ENCODE assay signal across 20 cellular contexts in genomic region chr2:120684691-120685402, GRCh38.
DNase-seq lines count a peak whose midpoint lies in the region; ATAC-seq and TF ChIP-seq lines count a peak whose summit lies in the region.
"Had no signal": no experiment of that assay in that cellular context is flagged by ENCODE, and none has a peak within 500 bp of the region (broad histone marks: within the 10 kb centered on the region; RNA-seq: fewer than 3 reads in every experiment).

No MANE protein-coding gene starts in this region.

- ATAC-seq in GM19452 (IDR thresholded peaks at IDR 0.05; ENCODE audit: unreplicated experiment) (no peak), GM18870 (IDR thresholded peaks at IDR 0.05; ENCODE audit: unreplicated experiment) (no peak), HG03175 (IDR thresholded peaks at IDR 0.05; ENCODE audit: unreplicated experiment) (no peak)
- ATAC-seq: gastrocnemius medialis; GM12878; left colon; stimulated activated naive B cell treated with anti-CD40 and anti-IgM and Interleukin-4, amounts not matched to agents 10 μg/mL and 1 μg/mL and 100 μg/mL, for 72 hours had no signal

- no peak overlapping the region for H3K4me3 ChIP-seq in brain microvascular endothelial cell (ENCODE audit: low read depth, low read length)
- H3K4me3 ChIP-seq: gastrocnemius medialis, GM12878, tibial artery had no signal

- no peaks in the 10 kb centered on the region for H3K36me3 ChIP-seq in brain microvascular endothelial cell (replicated peaks)
- H3K36me3 ChIP-seq: gastrocnemius medialis, tibial artery had no signal

- no peak for TF ChIP-seq CTCF in brain microvascular endothelial cell (IDR thresholded peaks at IDR 0.05; ENCODE audit: low read depth, low read length, missing control alignments)

- H3K27me3 ChIP-seq in brain microvascular endothelial cell (replicated peaks), result no peaks in the 10 kb centered on the region
- H3K27me3 ChIP-seq: gastrocnemius medialis had no signal

- H3K27ac ChIP-seq in brain microvascular endothelial cell, result no peak overlapping the region
- H3K27ac ChIP-seq: gastrocnemius medialis, tibial artery had no signal

- in situ Hi-C loops in brain microvascular endothelial cell (cut with HindIII; ENCODE audit: low pct_ligation_motif_present, low sequenced_read_pairs), result no loop called here

- DNase-seq in GM04504 (ENCODE audit: low read depth) (peak; percentile 66), astrocyte of the hippocampus (ENCODE audit: low read depth, low spot score) (peak; percentile 68), iris pigment epithelial cell (ENCODE audit: low read depth) (peak; percentile 30), brain microvascular endothelial cell (no peak)
- DNase-seq: activated CD4-positive, alpha-beta T cell treated with anti-CD3 and anti-CD28 coated beads, Interleukin-2, amount 50 U/mL, for 1 hour; activated CD8-positive, alpha-beta memory T cell treated with anti-CD3 and anti-CD28 coated beads, Interleukin-2, amount 50 U/mL, for 4 hours; activated gamma-delta T cell; C1 segment of cervical spinal cord; gastrocnemius medialis; NCI-H2171 treated with DMSO at 0.1 percent for 48 hours; NCI-H69; Right ventricle myocardium superior; stimulated activated naive B cell treated with anti-CD40 and anti-IgM and Interleukin-4, amounts not matched to agents 10 μg/mL and 1 μg/mL and 100 μg/mL, for 72 hours; T-helper 1 cell; tibial artery had no signal
